8 cellular contexts compared by ENCODE assay signal in genomic region chr10:33334839-33335549, GRCh38. TPM values are rescaled to one million over a fixed set of nuclear protein-coding genes. Genes with fewer than 3 reads are reported as not detected.
DNase-seq lines count a peak whose midpoint lies in the region; ATAC-seq and TF ChIP-seq lines count a peak whose summit lies in the region.

No MANE protein-coding gene starts in this region.

- peaks cover 45% of the 10 kb centered on the region for H3K4me1 ChIP-seq in skeletal muscle satellite cell (ENCODE audit: control insufficient read depth, insufficient read depth, low read length)

- CTCF ChIA-PET in Calu3 (lab: Charles Lee) = interaction anchor here (0.6 to 1.5 kb wide), 8 partner anchors 9 to 1024 kb away, joined by 3 to 5 read pairs (median 3); no protein-coding TSS in a partner anchor

- H3K4me1 Mint-ChIP-seq in Calu3 (ENCODE audit: low read depth, unreplicated experiment) = peaks cover 26% of the 10 kb centered on the region
- peaks cover 15% of the 10 kb centered on the region for H3K4me1 Mint-ChIP-seq in central memory CD8-positive, alpha-beta T cell

- H3K36me3 Mint-ChIP-seq in Calu3 (ENCODE audit: insufficient read depth, unreplicated experiment) = peaks cover 75% of the 10 kb centered on the region
- H3K36me3 Mint-ChIP-seq in central memory CD8-positive, alpha-beta T cell (ENCODE audit: insufficient read depth) = no peaks in the 10 kb centered on the region

- BruUV-seq in Calu3 (replicated peaks; lab: Mats Ljungman, UMichigan) = TSS peak; percentile 4

- intact Hi-C loops in Calu3 (cut with micrococcal nuclease; ENCODE audit: unreplicated experiment) = loop anchor here (5.0 to 10.0 kb wide), 6 partner anchors 138 to 1302 kb away; no protein-coding TSS in a partner anchor

- peak overlapping the region; percentile 88 for H3K4me2 ChIP-seq in skeletal muscle satellite cell (ENCODE audit: low read length)

- peak overlapping the region; percentile 86 for H3K4me3 ChIP-seq in skeletal muscle satellite cell (ENCODE audit: low read length)

- H3K4me3 Mint-ChIP-seq in Calu3 (ENCODE audit: low read depth, unreplicated experiment) = peak overlapping the region; percentile 85
- H3K4me3 Mint-ChIP-seq in central memory CD8-positive, alpha-beta T cell = peak overlapping the region; percentile 79

- peaks cover 24% of the 10 kb centered on the region for H3K36me3 ChIP-seq in skeletal muscle satellite cell (ENCODE audit: insufficient read depth, low read length)

- H3K27ac Mint-ChIP-seq in Calu3 (ENCODE audit: unreplicated experiment) = peak overlapping the region; percentile 90
- no peak overlapping the region for H3K27ac Mint-ChIP-seq in central memory CD8-positive, alpha-beta T cell (ENCODE audit: low read depth)

- H3K27me3 Mint-ChIP-seq in Calu3 (ENCODE audit: unreplicated experiment) = no peaks in the 10 kb centered on the region
- H3K27me3 Mint-ChIP-seq in central memory CD8-positive, alpha-beta T cell = peaks cover 86% of the 10 kb centered on the region

- no peaks in the 10 kb centered on the region for H3K27me3 ChIP-seq in skeletal muscle satellite cell (ENCODE audit: control insufficient read depth, insufficient read depth, low read length)

- H3K9me3 Mint-ChIP-seq in Calu3 (ENCODE audit: low read depth, unreplicated experiment) = peaks cover 2% of the 10 kb centered on the region
- H3K9me3 Mint-ChIP-seq in central memory CD8-positive, alpha-beta T cell = no peaks in the 10 kb centered on the region

- H3K9ac ChIP-seq in skeletal muscle satellite cell (ENCODE audit: low read depth, low read length) = peak overlapping the region; percentile 95

- ATAC-seq in SK-N-SH treated with all-trans-retinoic acid at 6 μM for 48 hours (peak; percentile 82), GM21515 (IDR thresholded peaks at IDR 0.05; ENCODE audit: unreplicated experiment) (no peak), GM21717 (IDR thresholded peaks at IDR 0.05; ENCODE audit: unreplicated experiment) (no peak)
- peak; percentile 12 for ATAC-seq in central memory CD8-positive, alpha-beta T cell (replicated peaks; ENCODE audit: extremely low read depth, poor library complexity, severe bottlenecking)

- DNase-seq in Calu3 = peak; percentile 85
- DNase-seq in HT-29 (ENCODE audit: low spot score) = peak; percentile 79
- DNase-seq in central memory CD8-positive, alpha-beta T cell (ENCODE audit: low spot score in 2 of 2) = no peak
- peak; percentile 93 for DNase-seq in iris pigment epithelial cell (ENCODE audit: low read depth)

- no peaks in the 10 kb centered on the region for H3K9me3 ChIP-seq in skeletal muscle satellite cell (replicated peaks; ENCODE audit: low read length)

- peak; percentile 64 for TF ChIP-seq CTCF in Calu3 (IDR thresholded peaks at IDR 0.05; ENCODE audit: unreplicated experiment)

TF ChIP-seq in SK-N-SH treated with all-trans-retinoic acid at 6 μM for 48 hours, 23 proteins besides CTCF, POLR2A, EP300 and RAD21:
- TF ChIP-seq ISL1 (CRISPR knock-in tag; IDR thresholded peaks at IDR 0.05) (no peak), TOX (CRISPR knock-in tag; IDR thresholded peaks at IDR 0.05; ENCODE audit: borderline replicate concordance) (no peak), ZC3H10 (CRISPR knock-in tag; IDR thresholded peaks at IDR 0.05) (no peak), ZFP3 (CRISPR knock-in tag; IDR thresholded peaks at IDR 0.05) (peak; percentile 84; the same call in 1 of the 2 replicates), ZNF8 (CRISPR knock-in tag; IDR thresholded peaks at IDR 0.05) (no peak), CSRNP3 (CRISPR knock-in tag; IDR thresholded peaks at IDR 0.05) (no peak), ZNF70 (CRISPR knock-in tag; IDR thresholded peaks at IDR 0.05) (no peak), ZFP30 (CRISPR knock-in tag; IDR thresholded peaks at IDR 0.05) (no peak), SNAI2 (CRISPR knock-in tag; IDR thresholded peaks at IDR 0.05) (no peak), OSR1 (CRISPR knock-in tag; IDR thresholded peaks at IDR 0.05) (no peak), CREB5 (CRISPR knock-in tag; IDR thresholded peaks at IDR 0.05; ENCODE audit: low read depth) (no peak), BACH2 (CRISPR knock-in tag; IDR thresholded peaks at IDR 0.05; ENCODE audit: borderline replicate concordance) (no peak), PATZ1 (CRISPR knock-in tag; IDR thresholded peaks at IDR 0.05; ENCODE audit: borderline replicate concordance) (0 out of 2 replicates have a peak, but pooled peaks have one; percentile 15), TCF4 (CRISPR knock-in tag; IDR thresholded peaks at IDR 0.05; ENCODE audit: borderline replicate concordance) (no peak), ZNF565 (CRISPR knock-in tag; conservative IDR thresholded peaks at IDR 0.05; ENCODE audit: low read depth) (no peak), ARNTL (CRISPR knock-in tag; IDR thresholded peaks at IDR 0.05; ENCODE audit: borderline replicate concordance, low read depth) (no peak), TSHZ2 (CRISPR knock-in tag; IDR thresholded peaks at IDR 0.05) (no peak)

RNA-seq across cellular contexts. Expression of gene NRP1, which starts 0.5 kb away (rescaled TPM):
- total RNA-seq in Calu3 (2022) = 96.3 and 99.1 TPM in 2 replicates
- total RNA-seq in HT-29 (2014; rRNA removed; shearing (Covaris generic)) = 9.1 and 15.7 TPM in 2 replicates
- 292 and 302 TPM in 2 replicates for total RNA-seq in skeletal muscle satellite cell (2012; rRNA removed)

Comparison
In these comparisons a context has a peak if more than half of its experiments do, and no peak if none do; other contexts are left out.
1. DNase-seq: peak in Calu3 (single experiment), HT-29 (single experiment) and iris pigment epithelial cell (single experiment); none in central memory CD8-positive, alpha-beta T cell (0 of 2).
2. ATAC-seq: peak in SK-N-SH treated with all-trans-retinoic acid at 6 μM for 48 hours (single experiment) and central memory CD8-positive, alpha-beta T cell (single experiment); none in GM21515 (single experiment) and GM21717 (single experiment).